ENCODE assay signal across 12 cellular contexts in genomic region chr1:242525769-242526168, GRCh38. TPM values are rescaled to one million over a fixed set of nuclear protein-coding genes. Genes with fewer than 3 reads are reported as not detected.
A peak's percentile ranks its signal among the peaks of the same experiment; 100 is the strongest.
DNase-seq lines count a peak whose midpoint lies in the region; ATAC-seq, FAIRE-seq and TF ChIP-seq lines count a peak whose summit lies in the region.
"Had no signal": no experiment of that assay in that cellular context is flagged by ENCODE, and none has a peak within 500 bp of the region (broad histone marks: within the 10 kb centered on the region; RNA-seq: fewer than 3 reads in every experiment).

No MANE protein-coding gene starts in this region.

- peaks cover under 1% of the 10 kb centered on the region for H3K4me1 Mint-ChIP-seq in Caco-2 (ENCODE audit: low read depth, unreplicated experiment)
- H3K4me1 Mint-ChIP-seq in astrocyte (ENCODE audit: low read depth, unreplicated experiment) = peaks cover 4% of the 10 kb centered on the region
- H3K4me1 Mint-ChIP-seq in naive B cell = peaks cover 20 to 28% (median 26%) of the 10 kb centered on the region in 3 donors

- no peaks in the 10 kb centered on the region for H3K79me2 ChIP-seq in astrocyte (ENCODE audit: insufficient read depth, low read length)

- no peaks in the 10 kb centered on the region for H3K27me3 ChIP-seq in A673 (replicated peaks; ENCODE audit: insufficient read depth, low read depth, low read length, poor library complexity)
- no peaks in the 10 kb centered on the region for H3K27me3 ChIP-seq in Caco-2 (replicated peaks; ENCODE audit: control insufficient read depth, insufficient read depth, low read length)
- H3K27me3 ChIP-seq in astrocyte (ENCODE audit: insufficient read depth, low read length) = peaks cover 27% of the 10 kb centered on the region
- peaks cover 31% of the 10 kb centered on the region for H3K27me3 ChIP-seq in brain microvascular endothelial cell (replicated peaks)

- no TSS peak for BruUV-seq in A673 (replicated peaks; lab: Mats Ljungman, UMichigan)
- no TSS peak for BruUV-seq in Caco-2 (replicated peaks; lab: Mats Ljungman, UMichigan)

- H3K9ac ChIP-seq in astrocyte (ENCODE audit: low read length) = no peak overlapping the region

- H3K36me3 ChIP-seq in A673 (ENCODE audit: insufficient read depth, low read length, poor library complexity, severe bottlenecking) (no peaks in the 10 kb centered on the region), Caco-2 (ENCODE audit: control insufficient read depth, insufficient read depth, low read length) (no peaks in the 10 kb centered on the region), astrocyte (ENCODE audit: insufficient read depth, low read length) (no peaks in the 10 kb centered on the region), brain microvascular endothelial cell (replicated peaks) (no peaks in the 10 kb centered on the region)
- H3K36me3 ChIP-seq: suprapubic skin had no signal

- POLR2A ChIA-PET in A673 (lab: Charles Lee; ENCODE audit: low non-redundant PET) = no interaction called here
- POLR2A ChIA-PET in Caco-2 (lab: Charles Lee) = no interaction called here

- FAIRE-seq in astrocyte (lab: Jason Lieb, UNC) = no peak

- ATAC-seq in naive B cell (ENCODE audit: low read depth in 2 of 2) = no peak
- no peak for ATAC-seq in GM18909 (IDR thresholded peaks at IDR 0.05; ENCODE audit: poor library complexity, unreplicated experiment)
- no peak for ATAC-seq in GM21367 (IDR thresholded peaks at IDR 0.05; ENCODE audit: unreplicated experiment)

- H3K4me2 ChIP-seq in astrocyte (ENCODE audit: low read length) = no peak overlapping the region

- H3K9me3 ChIP-seq in A673 (ENCODE audit: low read depth, low read length, poor library complexity, severe bottlenecking) (no peaks in the 10 kb centered on the region), Caco-2 (no peaks in the 10 kb centered on the region), astrocyte (ENCODE audit: insufficient read depth, low read depth, low read length) (no peaks in the 10 kb centered on the region)
- H3K9me3 ChIP-seq: suprapubic skin had no signal

- no peak for DNase-seq in A673 (ENCODE audit: low spot score)
- no peak for DNase-seq in Caco-2
- no peak for DNase-seq in astrocyte (ENCODE audit: low read depth)
- DNase-seq in naive B cell = no peak
- no peak for DNase-seq in iPS-NIHi7 (ENCODE audit: extremely low spot score)
- DNase-seq in brain microvascular endothelial cell = no peak
- DNase-seq: activated gamma-delta T cell treated with Interleukin-2 at 50 U/mL for 16 hours had no signal

- peak overlapping the region; percentile 77 for H3K4me3 Mint-ChIP-seq in Caco-2 (ENCODE audit: unreplicated experiment)
- peak overlapping the region; percentile 83 for H3K4me3 Mint-ChIP-seq in astrocyte (ENCODE audit: unreplicated experiment)
- peak overlapping the region; percentile 69 to 94 (median 85) for H3K4me3 Mint-ChIP-seq in naive B cell

- intact Hi-C loops in A673 (cut with micrococcal nuclease; ENCODE audit: unreplicated experiment) = no loop called here
- intact Hi-C loops in Caco-2 (cut with micrococcal nuclease; ENCODE audit: unreplicated experiment) = loop anchor here (5.0 kb wide), 1 partner anchor 102 kb away; no protein-coding TSS in a partner anchor

- peak overlapping the region; percentile 58 for H3K4me3 ChIP-seq in A673 (ENCODE audit: low read depth, low read length, poor library complexity, severe bottlenecking)
- no peak overlapping the region for H3K4me3 ChIP-seq in Caco-2 (ENCODE audit: low read depth, low read length)
- no peak overlapping the region for H3K4me3 ChIP-seq in astrocyte (ENCODE audit: insufficient read depth, low read depth, low read length)
- H3K4me3 ChIP-seq in brain microvascular endothelial cell (ENCODE audit: low read depth, low read length) = no peak overlapping the region

- H3K27me3 Mint-ChIP-seq in Caco-2 (ENCODE audit: insufficient read depth, unreplicated experiment) (peaks cover 4% of the 10 kb centered on the region), astrocyte (ENCODE audit: low read depth, unreplicated experiment) (peaks cover 37% of the 10 kb centered on the region), naive B cell (peaks cover 32 to 48% (median 47%) of the 10 kb centered on the region in 3 donors)

- H3K27ac Mint-ChIP-seq in Caco-2 (ENCODE audit: unreplicated experiment) = no peak overlapping the region
- H3K27ac Mint-ChIP-seq in astrocyte (ENCODE audit: unreplicated experiment) = peak overlapping the region; percentile 26
- peak overlapping the region in 1 of 6 donors; percentile 79 for H3K27ac Mint-ChIP-seq in naive B cell

- H3K36me3 Mint-ChIP-seq in Caco-2 (ENCODE audit: insufficient read depth, unreplicated experiment) (no peaks in the 10 kb centered on the region), astrocyte (ENCODE audit: low read depth, unreplicated experiment) (no peaks in the 10 kb centered on the region), naive B cell (no peaks in the 10 kb centered on the region)

- CTCF ChIA-PET in A673 (lab: Charles Lee) (no interaction called here), Caco-2 (lab: Charles Lee) (no interaction called here)

- no peak for TF ChIP-seq CTCF in A673 (conservative IDR thresholded peaks at IDR 0.05; ENCODE audit: low read depth, low read length)
- TF ChIP-seq CTCF in Caco-2 (IDR thresholded peaks at IDR 0.05; ENCODE audit: insufficient read depth in 1 of 2, low read depth in 1 of 2, low read length in 1 of 2, severe bottlenecking in 1 of 2, unreplicated experiment in 1 of 2) = no peak
- no peak for TF ChIP-seq CTCF in astrocyte (IDR thresholded peaks at IDR 0.05; ENCODE audit: insufficient read depth, low read depth, low read length)
- TF ChIP-seq CTCF in brain microvascular endothelial cell (IDR thresholded peaks at IDR 0.05; ENCODE audit: low read depth, low read length, missing control alignments) = no peak

- in situ Hi-C loops in brain microvascular endothelial cell (cut with HindIII; ENCODE audit: low pct_ligation_motif_present, low sequenced_read_pairs) = no loop called here

- no peak overlapping the region for H3K27ac ChIP-seq in A673 (ENCODE audit: low read depth, low read length, poor library complexity, severe bottlenecking)
- no peak overlapping the region for H3K27ac ChIP-seq in astrocyte (ENCODE audit: low read depth, low read length)
- no peak overlapping the region for H3K27ac ChIP-seq in brain microvascular endothelial cell
- H3K27ac ChIP-seq: suprapubic skin had no signal

- no peak overlapping the region for H2AFZ ChIP-seq in astrocyte (ENCODE audit: low read depth, low read length)

- no peaks in the 10 kb centered on the region for H3K9me3 Mint-ChIP-seq in Caco-2 (ENCODE audit: unreplicated experiment)
- no peaks in the 10 kb centered on the region for H3K9me3 Mint-ChIP-seq in astrocyte (ENCODE audit: unreplicated experiment)
- H3K9me3 Mint-ChIP-seq in naive B cell = peaks cover 0 to 4% (median 0%) of the 10 kb centered on the region in 7 donors

- peaks cover 3% of the 10 kb centered on the region for H4K20me1 ChIP-seq in astrocyte (ENCODE audit: insufficient read depth, low read length)

- no peaks in the 10 kb centered on the region for H3K4me1 ChIP-seq in A673 (ENCODE audit: insufficient read depth, low read length, poor library complexity, severe bottlenecking)
- peaks cover 22% of the 10 kb centered on the region for H3K4me1 ChIP-seq in Caco-2
- no peaks in the 10 kb centered on the region for H3K4me1 ChIP-seq in astrocyte (ENCODE audit: insufficient read depth, low read length)

RNA-seq across cellular contexts. Expression of gene PLD5, which starts 1.3 kb away (rescaled TPM):
- total RNA-seq in A673 (2021) (6.9 and 9.2 TPM in 2 replicates), Caco-2 (2022) (1.3 and 1.8 TPM in 2 replicates), astrocyte (2.7 and 4.9 TPM in 2 replicates)
- polyA plus RNA-seq in naive B cell (ENCODE audit: low read depth in 6 of 6) = 1 to 10 TPM in 1 of 6 donors, under 1 TPM in 5; 0.08 to 1.1 (median 0.33) TPM
- total RNA-seq: activated CD8-positive, alpha-beta memory T cell treated with anti-CD3 and anti-CD28 coated beads for 36 hours; HT-29 had no signal
